ENCODE assay signal across 27 cellular contexts in the genomic region with DNA sequence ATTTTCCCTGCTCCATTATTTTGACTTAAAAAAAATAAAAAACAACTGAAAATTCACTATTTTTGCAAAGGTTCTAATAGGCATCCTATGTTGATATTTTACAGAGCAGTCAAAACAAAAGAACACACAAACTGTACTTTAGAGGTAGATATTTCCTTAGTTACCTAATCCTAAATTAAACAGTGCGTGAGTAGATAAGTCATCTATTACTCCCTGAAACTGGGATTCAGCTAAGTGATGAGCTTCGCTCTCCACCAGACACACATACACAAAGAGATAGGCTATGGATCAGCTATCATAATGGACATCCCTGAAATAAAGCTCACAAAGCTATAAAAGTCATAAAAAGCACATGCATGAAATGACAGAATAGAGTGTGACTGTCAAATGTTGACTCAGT.
"Had no signal": no experiment of that assay in that cellular context is flagged by ENCODE, and none has a peak within 500 bp of the region (broad histone marks: within the 10 kb centered on the region; RNA-seq: fewer than 3 reads in every experiment).

No MANE protein-coding gene starts in this region.

- DNase-seq: activated B cell treated with CpG ODN at 0.5 μM for 24 hours; activated CD4-positive, alpha-beta T cell treated with anti-CD3 and anti-CD28 coated beads for 36 hours; activated CD4-positive, alpha-beta T cell treated with anti-CD3 and anti-CD28 coated beads, Interleukin-2, amount 50 U/mL, for 4 hours; activated CD8-positive, alpha-beta memory T cell treated with anti-CD3 and anti-CD28 coated beads for 24 hours; activated CD8-positive, alpha-beta memory T cell treated with anti-CD3 and anti-CD28 coated beads, Interleukin-2, amount 50 U/mL, for 48 hours; activated naive CD4-positive, alpha-beta T cell; activated T-cell treated with anti-CD3 and anti-CD28 coated beads, Interleukin-2, amount 50 U/mL, for 4 hours; adrenal gland; brain microvascular endothelial cell; caudate nucleus; effector CD4-positive, alpha-beta T cell; erythroblast; foreskin fibroblast; kidney glomerular epithelial cell; left ventricle myocardium superior; psoas muscle; right cardiac atrium; stimulated activated CD4-positive, alpha-beta T cell treated with anti-CD3 and anti-CD28 coated beads, Interleukin-1b, Interleukin-23, amount 100 ng/mL, for 48 hours; stomach; T1000; transverse colon had no signal

- H3K36me3 ChIP-seq: adrenal gland, ascending aorta, brain microvascular endothelial cell, stomach, suprapubic skin, transverse colon had no signal

- H3K9me3 ChIP-seq: adrenal gland, ascending aorta, psoas muscle, stomach, suprapubic skin, transverse colon had no signal

- FAIRE-seq: urothelium cell line had no signal

- H3K27me3 ChIP-seq: adrenal gland, ascending aorta, brain microvascular endothelial cell, stomach, suprapubic skin, transverse colon had no signal

- H3K27ac ChIP-seq: adrenal gland, ascending aorta, brain microvascular endothelial cell, psoas muscle, skin epidermis, stomach, suprapubic skin, transverse colon had no signal

- H3K4me3 ChIP-seq: adrenal gland, ascending aorta, psoas muscle, skin epidermis, stomach, suprapubic skin, transverse colon had no signal

- H3K4me1 ChIP-seq: adrenal gland, psoas muscle, stomach, suprapubic skin, transverse colon had no signal

- ATAC-seq: activated CD4-positive, alpha-beta T cell treated with anti-CD3 and anti-CD28 coated beads for 36 hours; activated T-cell treated with anti-CD3 and anti-CD28 coated beads, Interleukin-2, amount 50 U/mL, for 4 hours; left ventricle myocardium superior; natural killer cell treated with Interleukin-12 subunit alpha and Interleukin-12 subunit beta and Interleukin-15 and Interleukin-18, amount 100 ng/mL, for 72 hours; psoas muscle; right cardiac atrium; stimulated activated effector memory CD8-positive, alpha-beta T cell treated with anti-CD3 and anti-CD28 coated beads, Interleukin-12 subunit alpha, Interleukin-12 subunit beta, amount 100 ng/mL, for 72 hours had no signal
